ENCODE assay signal across 8 cellular contexts in the genomic region with DNA sequence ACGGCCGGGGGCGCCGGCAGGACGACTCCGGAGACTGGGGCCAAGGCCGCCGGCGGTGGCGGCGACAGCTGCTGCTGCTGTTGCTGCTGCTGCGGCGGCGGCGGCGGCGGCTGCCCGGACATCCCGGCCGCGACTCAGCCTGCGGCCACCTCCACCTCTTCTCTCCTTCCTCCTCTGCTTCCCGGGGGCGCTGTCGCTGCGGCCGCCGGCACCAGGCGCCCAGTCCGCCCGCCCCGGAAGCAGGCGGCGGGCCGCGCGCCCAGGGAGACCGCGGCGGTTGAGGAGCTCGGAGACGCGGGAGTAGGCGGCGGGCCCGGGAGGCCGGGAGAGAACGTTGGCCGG. TPM values are rescaled to one million over a fixed set of nuclear protein-coding genes. Genes with fewer than 3 reads are reported as not detected.
DNase-seq lines count a peak whose midpoint lies in the region; ATAC-seq, FAIRE-seq and TF ChIP-seq lines count a peak whose summit lies in the region.

No MANE protein-coding gene starts in this region.

- TF ChIP-seq POLR2A in Peyer's patch (IDR thresholded peaks at IDR 0.05), result peak in 1 of 2 donors; percentile 82

- H3K9me3 ChIP-seq in Peyer's patch (no peaks in the 10 kb centered on the region), mucosa of descending colon (no peaks in the 10 kb centered on the region)

- peaks cover 0 to 13% (median 0%) of the 10 kb centered on the region in 4 donors for H3K4me1 ChIP-seq in Peyer's patch
- peaks cover 23% of the 10 kb centered on the region for H3K4me1 ChIP-seq in mucosa of descending colon (ENCODE audit: low read depth)

- CTCF ChIA-PET in AG04449 (lab: Yijun Ruan, JAX), result interaction anchor here (0.6 to 3.7 kb wide), 8 partner anchors 11 to 95 kb away, joined by 3 to 19 read pairs (median 4); a partner anchor contains a TSS

- H3K4me3 ChIP-seq in AG04449 (ENCODE audit: low read depth, low read length), result peak overlapping the region; percentile 78
- H3K4me3 ChIP-seq in Peyer's patch, result peak overlapping the region; percentile 75 to 95 (median 82)
- H3K4me3 ChIP-seq in mucosa of descending colon, result peak overlapping the region; percentile 73

- no peak for DNase-seq in AG04449 (ENCODE audit: low read depth, low spot score)
- DNase-seq in Peyer's patch, result peak in 2 of 3 donors; percentile 65 to 85
- peak; percentile 78 for DNase-seq in central memory CD4-positive, alpha-beta T cell
- DNase-seq in mucosa of descending colon, result peak in 1 of 3 donors; percentile 84
- DNase-seq in frontal cortex (ENCODE audit: low spot score in 2 of 2), result no peak
- no peak for DNase-seq in GM20000 (ENCODE audit: low spot score)

- no peak for FAIRE-seq in frontal cortex (lab: Jason Lieb, UNC)

- no peaks in the 10 kb centered on the region for H3K27me3 ChIP-seq in Peyer's patch

- peak; percentile 32 for TF ChIP-seq CTCF in AG04449 (IDR thresholded peaks at IDR 0.05; ENCODE audit: insufficient read depth, low read length, missing control alignments)
- TF ChIP-seq CTCF in Peyer's patch (IDR thresholded peaks at IDR 0.05), result peak in 3 of 6 experiments; percentile 4 to 43 (median 30)
- no peak for TF ChIP-seq CTCF in mucosa of descending colon (IDR thresholded peaks at IDR 0.05)
- TF ChIP-seq CTCF in GM20000 (IDR thresholded peaks at IDR 0.05; ENCODE audit: extremely low read depth, missing control alignments), result no peak

- POLR2A ChIA-PET in AG04449 (lab: Yijun Ruan, JAX), result interaction anchor here (0.6 to 3.4 kb wide), 3 partner anchors 10 to 102 kb away, joined by 3 to 16 read pairs (median 5); a partner anchor contains a TSS

- no peaks in the 10 kb centered on the region for H3K36me3 ChIP-seq in Peyer's patch
- H3K36me3 ChIP-seq in mucosa of descending colon (ENCODE audit: low read depth), result no peaks in the 10 kb centered on the region

- intact Hi-C loops in mucosa of descending colon (cut with DNase I, micrococcal nuclease), result no loop called here

- peak; percentile 46 for ATAC-seq in GM18519 (IDR thresholded peaks at IDR 0.05; ENCODE audit: low FRiP score, unreplicated experiment)
- peak; percentile 59 for ATAC-seq in HG03045 (IDR thresholded peaks at IDR 0.05; ENCODE audit: unreplicated experiment)
- peak; percentile 61 for ATAC-seq in mucosa of descending colon

- H3K27ac ChIP-seq in Peyer's patch, result peak overlapping the region; percentile 84 to 98 (median 96)

RNA-seq across cellular contexts. Expression of a gene that starts 0.3 kb away (rescaled TPM):
- total RNA-seq in Peyer's patch (10 to 100 TPM; 26.2 to 49.5 (median 31.3) TPM), mucosa of descending colon (10 to 100 TPM; 33.4 to 58.4 (median 38.7) TPM), frontal cortex (91.3 TPM)

Comparison
In these comparisons a context has a peak if more than half of its experiments do, and no peak if none do; other contexts are left out.
1. DNase-seq: peak in Peyer's patch (2 of 3) and central memory CD4-positive, alpha-beta T cell (single experiment); none in AG04449 (single experiment), frontal cortex (0 of 2) and GM20000 (single experiment).
2. Peak in every context shown above with its lines, with median percentiles within 50 percentile points of each other: H3K4me3 ChIP-seq and ATAC-seq.